Comparison of ENCODE assay signal across 32 cellular contexts in genomic region chr4:83024233-83024632, GRCh38.
"Had no signal": no experiment of that assay in that cellular context is flagged by ENCODE, and none has a peak within 500 bp of the region (broad histone marks: within the 10 kb centered on the region; RNA-seq: fewer than 3 reads in every experiment).

No MANE protein-coding gene starts in this region.

- ATAC-seq: activated CD4-positive, CD25-positive, alpha-beta regulatory T cell treated with anti-CD3 and anti-CD28 coated beads, Interleukin-2, amount 50 U/mL, for 24 hours; activated CD8-positive, alpha-beta T cell treated with anti-CD3 and anti-CD28 coated beads for 36 hours; activated naive CD4-positive, alpha-beta T cell treated with anti-CD3 and anti-CD28 coated beads, Interleukin-2, amount 50 U/mL, for 72 hours; activated T-cell treated with anti-CD3 and anti-CD28 coated beads, Interleukin-2, amount 50 U/mL, for 72 hours; foreskin keratinocyte; gastrocnemius medialis; heart left ventricle; T-helper 17 cell had no signal

- H3K36me3 ChIP-seq: ascending aorta, breast epithelium, cardiac muscle cell, colonic mucosa, esophagus muscularis mucosa, gastrocnemius medialis, heart left ventricle had no signal

- H3K9me3 ChIP-seq: colonic mucosa had no signal

- DNase-seq: activated B cell treated with CpG ODN at 0.5 μM for 24 hours; activated CD4-positive, alpha-beta T cell treated with anti-CD3 and anti-CD28 coated beads for 48 hours; activated CD4-positive, alpha-beta T cell treated with anti-CD3 and anti-CD28 coated beads, Interleukin-2, amount 50 U/mL, for 1 hour; activated CD4-positive, alpha-beta T cell treated with anti-CD3 and anti-CD28 coated beads, Interleukin-2, amount 50 U/mL, for 48 hours; activated CD8-positive, alpha-beta memory T cell treated with anti-CD3 and anti-CD28 coated beads, Interleukin-2, amount 50 U/mL, for 48 hours; activated CD8-positive, alpha-beta T cell treated with anti-CD3 and anti-CD28 coated beads for 36 hours; activated gamma-delta T cell; activated naive CD4-positive, alpha-beta T cell; activated naive CD4-positive, alpha-beta T cell treated with anti-CD3 and anti-CD28 coated beads, Interleukin-2, amount 10 ng/mL, durations not matched to agents 7 days and 5 days; activated naive CD8-positive, alpha-beta T cell treated with anti-CD3 and anti-CD28 coated beads, Interleukin-2, amount 10 ng/mL, durations not matched to agents 7 days and 5 days; activated T-cell treated with anti-CD3 and anti-CD28 coated beads for 4 hours; activated T-cell treated with anti-CD3 and anti-CD28 coated beads, Interleukin-2, amount 50 U/mL, for 24 hours; activated T-cell treated with anti-CD3 and anti-CD28 coated beads, Interleukin-2, amount 50 U/mL, for 72 hours; central memory CD4-positive, alpha-beta T cell; cerebellar nuclear complex; colonic mucosa; effector memory CD4-positive, alpha-beta T cell; endodermal cell; foreskin keratinocyte; gastrocnemius medialis; glutamatergic neuron; heart left ventricle; T-helper 1 cell; T-helper 17 cell; T1000 had no signal

- H3K4me3 ChIP-seq: ascending aorta, breast epithelium, cardiac muscle cell, colonic mucosa, esophagus muscularis mucosa, gastrocnemius medialis, heart left ventricle had no signal

- H3K27ac ChIP-seq: ascending aorta, breast epithelium, cardiac muscle cell, colonic mucosa, esophagus muscularis mucosa, foreskin keratinocyte, gastrocnemius medialis, heart left ventricle, VCaP had no signal

- H3K27me3 ChIP-seq: ascending aorta, breast epithelium, colonic mucosa, esophagus muscularis mucosa, foreskin keratinocyte, gastrocnemius medialis, heart left ventricle had no signal

- H3K4me1 ChIP-seq: ascending aorta, breast epithelium, colonic mucosa, esophagus muscularis mucosa, foreskin keratinocyte, gastrocnemius medialis had no signal
